10 cellular contexts compared by ENCODE assay signal in the genomic region with DNA sequence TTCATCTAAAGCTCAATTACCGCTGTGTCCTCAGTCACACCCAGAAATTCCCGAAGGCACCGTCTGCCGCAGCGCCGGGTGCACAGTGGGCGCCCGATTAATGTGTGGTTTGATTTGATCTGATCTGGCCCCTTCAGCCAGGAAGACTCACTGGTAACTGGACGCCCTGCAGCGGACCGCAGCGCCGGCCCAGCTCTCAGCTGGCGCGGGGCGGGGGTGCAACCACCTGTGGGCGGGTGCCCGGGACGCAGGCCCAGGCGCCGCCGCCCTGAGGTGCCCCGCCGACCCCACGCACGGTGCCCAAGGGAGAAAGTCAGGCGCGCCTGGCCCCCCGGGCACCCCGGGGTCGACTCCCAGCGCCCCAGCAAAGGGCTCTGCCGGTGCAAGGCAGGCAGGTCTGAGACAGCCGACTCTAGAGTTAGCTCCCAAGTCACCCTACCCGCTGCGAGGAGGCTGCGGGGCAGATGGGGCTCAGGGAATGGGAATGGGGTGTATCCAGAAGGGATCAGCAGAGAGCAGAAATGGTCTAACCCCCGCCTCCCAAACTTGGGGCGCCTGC. TPM values are rescaled to one million over a fixed set of nuclear protein-coding genes. Genes with fewer than 3 reads are reported as not detected.
DNase-seq lines count a peak whose midpoint lies in the region; ATAC-seq and TF ChIP-seq lines count a peak whose summit lies in the region.
"Had no signal": no experiment of that assay in that cellular context is flagged by ENCODE, and none has a peak within 500 bp of the region (broad histone marks: within the 10 kb centered on the region; RNA-seq: fewer than 3 reads in every experiment).

No MANE protein-coding gene starts in this region.

- H3K4me3 ChIP-seq in OCI-LY3 (ENCODE audit: low read length), result peak overlapping the region; percentile 96
- H3K4me3 ChIP-seq in neuronal stem cell (ENCODE audit: low read length in 2 of 2), result peak overlapping the region; percentile 50 to 86

- H2AFZ ChIP-seq in OCI-LY3 (ENCODE audit: low read depth, low read length), result no peak overlapping the region
- peak overlapping the region; percentile 80 for H2AFZ ChIP-seq in neuronal stem cell (ENCODE audit: low read length)

- peak overlapping the region; percentile 55 for H3K18ac ChIP-seq in neuronal stem cell (ENCODE audit: low read length)

- peaks cover 54% of the 10 kb centered on the region for H3K79me2 ChIP-seq in OCI-LY3 (ENCODE audit: low read length)

- no peak overlapping the region for H2BK15ac ChIP-seq in neuronal stem cell (ENCODE audit: low read length)

- no peak overlapping the region for H4K8ac ChIP-seq in neuronal stem cell (ENCODE audit: low read depth, low read length)

- no peak overlapping the region for H2BK120ac ChIP-seq in neuronal stem cell (ENCODE audit: low read depth, low read length)

- peaks cover 20% of the 10 kb centered on the region for H3K27me3 Mint-ChIP-seq in endothelial cell (ENCODE audit: unreplicated experiment)

- peak; percentile 32 for DNase-seq in GM10266 (ENCODE audit: extremely low spot score)
- DNase-seq in endothelial cell (ENCODE audit: low spot score), result peak; percentile 12
- peak; percentile 14 for DNase-seq in neuronal stem cell (ENCODE audit: low spot score)
- DNase-seq in NCI-H128 (lab: John Stamatoyannopoulos, UW; ENCODE audit: unreplicated experiment), result no peak
- DNase-seq: foreskin fibroblast; stimulated activated CD8-positive, alpha-beta memory T cell treated with anti-CD3 and anti-CD28 coated beads, Interleukin-4, amount 100 ng/mL, for 48 hours had no signal

- no peak for TF ChIP-seq CTCF in GM10266 (IDR thresholded peaks at IDR 0.05; ENCODE audit: control insufficient read depth, insufficient read depth, low read depth, missing control alignments)
- no peak for TF ChIP-seq CTCF in OCI-LY3 (IDR thresholded peaks at IDR 0.05; ENCODE audit: low read depth, low read length)
- TF ChIP-seq CTCF in endothelial cell (IDR thresholded peaks at IDR 0.05; ENCODE audit: unreplicated experiment), result no peak

- H3K9me3 Mint-ChIP-seq in endothelial cell (ENCODE audit: unreplicated experiment), result no peaks in the 10 kb centered on the region

- H3K4me2 ChIP-seq in OCI-LY3 (ENCODE audit: low read length) (peak overlapping the region; percentile 96), neuronal stem cell (ENCODE audit: insufficient read depth, low read length, poor library complexity, severe bottlenecking) (peak overlapping the region; percentile 81)

- H4K91ac ChIP-seq in neuronal stem cell (ENCODE audit: low read depth, low read length, poor library complexity), result no peak overlapping the region

- peak overlapping the region; percentile 82 for H3K4me3 Mint-ChIP-seq in endothelial cell (ENCODE audit: unreplicated experiment)

- H3K36me3 ChIP-seq in OCI-LY3 (replicated peaks; ENCODE audit: low read depth, low read length) (no peaks in the 10 kb centered on the region), neuronal stem cell (replicated peaks in 1 of 2; ENCODE audit: control insufficient read depth in 2 of 2, insufficient read depth in 2 of 2, low read length in 2 of 2) (no peaks in the 10 kb centered on the region)

- no peak overlapping the region for H3K4ac ChIP-seq in neuronal stem cell (ENCODE audit: low read length)

- H3K36me3 Mint-ChIP-seq in endothelial cell (ENCODE audit: low read depth, unreplicated experiment), result no peaks in the 10 kb centered on the region

- H3K27me3 ChIP-seq in OCI-LY3 (ENCODE audit: low read depth, low read length), result 0 out of 2 replicates have a peak, but pooled peaks cover 3% of the 10 kb centered on the region
- peaks cover 5 to 55% (median 18%) of the 10 kb centered on the region in 3 experiments for H3K27me3 ChIP-seq in neuronal stem cell (ENCODE audit: control insufficient read depth in 3 of 3, insufficient read depth in 3 of 3, low read depth in 1 of 3, low read length in 3 of 3)

- peaks cover 37% of the 10 kb centered on the region for H4K20me1 ChIP-seq in OCI-LY3 (ENCODE audit: insufficient read depth, low read length)

- H3K27ac ChIP-seq in OCI-LY3 (ENCODE audit: low read length), result no peak overlapping the region
- no peak overlapping the region for H3K27ac ChIP-seq in neuronal stem cell (replicated peaks; ENCODE audit: low read length)

- H3K9me3 ChIP-seq in OCI-LY3 (ENCODE audit: insufficient read depth, low read length), result no peaks in the 10 kb centered on the region
- H3K9me3 ChIP-seq in neuronal stem cell (replicated peaks in 1 of 2; ENCODE audit: control insufficient read depth in 2 of 2, insufficient read depth in 1 of 2, low read depth in 1 of 2, low read length in 2 of 2), result no peaks in the 10 kb centered on the region

- H3K9ac ChIP-seq in OCI-LY3 (ENCODE audit: low read length), result peak overlapping the region; percentile 60
- H3K9ac ChIP-seq in neuronal stem cell (ENCODE audit: low read depth, low read length, poor library complexity), result no peak overlapping the region

- ATAC-seq in HG02571 (IDR thresholded peaks at IDR 0.05; ENCODE audit: unreplicated experiment), result no peak
- no peak for ATAC-seq in HG03439 (IDR thresholded peaks at IDR 0.05; ENCODE audit: unreplicated experiment)
- no peak for ATAC-seq in GM21528 (IDR thresholded peaks at IDR 0.05; ENCODE audit: low FRiP score, unreplicated experiment)

- H3K4me1 Mint-ChIP-seq in endothelial cell (ENCODE audit: unreplicated experiment), result peaks cover 4% of the 10 kb centered on the region

- H3K79me1 ChIP-seq in neuronal stem cell (ENCODE audit: low read depth, low read length), result no peaks in the 10 kb centered on the region

- H2BK5ac ChIP-seq in neuronal stem cell (ENCODE audit: low read length), result no peak overlapping the region

- H2BK12ac ChIP-seq in neuronal stem cell (ENCODE audit: low read length), result no peak overlapping the region

- H3K27ac Mint-ChIP-seq in endothelial cell (ENCODE audit: unreplicated experiment), result no peak overlapping the region

- peak overlapping the region; percentile 34 for H2AK5ac ChIP-seq in neuronal stem cell (ENCODE audit: low read depth, low read length)

- H3K4me1 ChIP-seq in OCI-LY3 (ENCODE audit: low read length), result peaks cover 28% of the 10 kb centered on the region
- H3K4me1 ChIP-seq in neuronal stem cell (ENCODE audit: control insufficient read depth in 2 of 2, insufficient read depth in 1 of 2, low read depth in 1 of 2, low read length in 2 of 2), result peaks cover 2 to 6% of the 10 kb centered on the region in 2 donors

- H3K14ac ChIP-seq in neuronal stem cell (ENCODE audit: low read length), result no peak overlapping the region

- peak overlapping the region; percentile 18 for H3K23ac ChIP-seq in neuronal stem cell (ENCODE audit: low read depth, low read length, poor library complexity)

- no CpG with 5 or more reads among the region's 39 CpGs for WGBS in neuronal stem cell (ENCODE audit: extremely low coverage in 2 of 2, insufficient read length in 2 of 2, insufficient replicate concordance in 1 of 2), 2 donors

RNA-seq across cellular contexts. Expression of gene EPB41L4B, which starts 1.7 kb away (rescaled TPM):
- total RNA-seq in endothelial cell (ENCODE audit: unreplicated experiment), result 0.41 TPM
- polyA plus RNA-seq in neuronal stem cell (2013, experiment 1 of 2), result 2.1 TPM
- polyA plus RNA-seq in neuronal stem cell (2013, experiment 2 of 2), result 2.3 TPM
